19 cellular contexts compared by ENCODE assay signal in the genomic region with DNA sequence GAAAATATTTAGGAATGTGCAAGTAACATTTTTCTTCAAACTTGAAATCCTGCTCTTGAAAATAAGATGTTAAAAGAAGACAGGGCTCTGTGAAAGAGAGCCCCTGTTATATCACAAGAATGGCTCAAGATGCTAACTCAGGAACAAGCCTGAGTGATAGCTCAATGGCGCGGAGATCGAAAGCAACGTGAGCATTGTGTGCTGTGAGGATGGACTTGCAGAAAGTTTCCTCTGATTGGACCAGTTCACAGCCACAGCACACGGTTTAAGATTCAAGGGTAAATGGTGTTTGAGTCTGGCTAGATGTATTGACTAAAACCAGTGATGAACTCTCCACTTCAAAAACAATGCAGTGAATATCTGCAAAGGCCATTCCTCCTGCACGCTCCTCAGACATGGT.
DNase-seq lines count a peak whose midpoint lies in the region; ATAC-seq and TF ChIP-seq lines count a peak whose summit lies in the region.
"Had no signal": no experiment of that assay in that cellular context is flagged by ENCODE, and none has a peak within 500 bp of the region (broad histone marks: within the 10 kb centered on the region; RNA-seq: fewer than 3 reads in every experiment).

No MANE protein-coding gene starts in this region.

- no peaks in the 10 kb centered on the region for H3F3A ChIP-seq in PC-9 (ENCODE audit: insufficient read depth, low read depth)

- H3K27me3 Mint-ChIP-seq in MCF 10A (ENCODE audit: insufficient read depth, unreplicated experiment), result no peaks in the 10 kb centered on the region
- H3K27me3 Mint-ChIP-seq: CD4-positive, alpha-beta T cell; CD8-positive, alpha-beta memory T cell had no signal

- no peak for TF ChIP-seq CTCF in MCF 10A (IDR thresholded peaks at IDR 0.05; ENCODE audit: unreplicated experiment)
- TF ChIP-seq CTCF in mammary epithelial cell (conservative IDR thresholded peaks at IDR 0.05 in 1 of 2, IDR thresholded peaks at IDR 0.05 in 1 of 2; ENCODE audit: extremely low read depth in 1 of 2, insufficient read depth in 1 of 2, low read depth in 1 of 2, low read length in 2 of 2), result no peak
- TF ChIP-seq CTCF in PC-9 (conservative IDR thresholded peaks at IDR 0.05), result no peak

- in situ Hi-C loops in mammary epithelial cell (cut with MboI; ENCODE audit: low sequenced_read_pairs in 2 of 2), result no loop called here

- H3K36me3 ChIP-seq in mammary epithelial cell (ENCODE audit: insufficient read depth, low read length), result no peaks in the 10 kb centered on the region
- H3K36me3 ChIP-seq in PC-9 (ENCODE audit: low read depth), result no peaks in the 10 kb centered on the region
- H3K36me3 ChIP-seq: BE2C; BLaER1 treated with 17β-estradiol and CSF1 and Interleukin-3, amounts not matched to agents 10 nM and 100 nM; HAP-1 had no signal

- H2AFZ ChIP-seq in mammary epithelial cell (ENCODE audit: low read depth, low read length) (no peak overlapping the region), PC-9 (0 out of 2 replicates have a peak overlapping the region, but pooled peaks have one; percentile 17)
- H2AFZ ChIP-seq: GM23248 had no signal

- dilution Hi-C loops in mammary epithelial cell (cut with HindIII; ENCODE audit: low sequenced_read_pairs), result no loop called here

- WGBS in mammary epithelial cell (ENCODE audit: low coverage, missing lambda C conversion rate), result 65% methylated on average over 6 of the region's 6 CpGs

- H3K4me3 ChIP-seq in mammary epithelial cell (replicated peaks in 1 of 3; ENCODE audit: insufficient read depth in 1 of 3, low read depth in 2 of 3, low read length in 3 of 3) (no peak overlapping the region), PC-9 (no peak overlapping the region)
- H3K4me3 ChIP-seq: BLaER1 treated with 17β-estradiol and CSF1 and Interleukin-3, amounts not matched to agents 10 nM and 100 nM; GM23248; HAP-1 had no signal

- H3K9me3 Mint-ChIP-seq in MCF 10A (ENCODE audit: unreplicated experiment), result no peaks in the 10 kb centered on the region

- H3K9me2 ChIP-seq in PC-9 (ENCODE audit: insufficient read depth), result no peaks in the 10 kb centered on the region

- H3K4me3 Mint-ChIP-seq in MCF 10A (ENCODE audit: unreplicated experiment), result peak overlapping the region; percentile 45
- H3K4me3 Mint-ChIP-seq: CD14-positive monocyte; CD4-positive, alpha-beta T cell; CD8-positive, alpha-beta memory T cell had no signal

- peaks cover 8% of the 10 kb centered on the region for H3K4me1 Mint-ChIP-seq in MCF 10A (ENCODE audit: insufficient read depth, unreplicated experiment)
- H3K4me1 Mint-ChIP-seq: CD14-positive monocyte; CD8-positive, alpha-beta memory T cell had no signal

- no peaks in the 10 kb centered on the region for H3K9me3 ChIP-seq in mammary epithelial cell (replicated peaks; ENCODE audit: insufficient read depth, low read length)
- H3K9me3 ChIP-seq in PC-9 (ENCODE audit: insufficient read depth, low read depth), result no peaks in the 10 kb centered on the region
- H3K9me3 ChIP-seq: BE2C; BLaER1 treated with 17β-estradiol and CSF1 and Interleukin-3, amounts not matched to agents 10 nM and 100 nM; HAP-1 had no signal

- H3K36me3 Mint-ChIP-seq in MCF 10A (ENCODE audit: insufficient read depth, unreplicated experiment), result peaks cover 6% of the 10 kb centered on the region
- H3K36me3 Mint-ChIP-seq: CD14-positive monocyte; CD8-positive, alpha-beta memory T cell had no signal

- H3K27ac ChIP-seq in mammary epithelial cell (ENCODE audit: insufficient read depth, low read depth, low read length), result no peak overlapping the region
- no peak overlapping the region for H3K27ac ChIP-seq in PC-9
- H3K27ac ChIP-seq: 22Rv1; BLaER1 treated with 17β-estradiol and CSF1 and Interleukin-3, amounts not matched to agents 10 nM and 100 nM; GM23248 had no signal

- H3K4me1 ChIP-seq in mammary epithelial cell (ENCODE audit: insufficient read depth, low read length) (no peaks in the 10 kb centered on the region), PC-9 (replicated peaks; ENCODE audit: insufficient read depth) (no peaks in the 10 kb centered on the region)
- H3K4me1 ChIP-seq: BE2C; BLaER1 treated with 17β-estradiol and CSF1 and Interleukin-3, amounts not matched to agents 10 nM and 100 nM; HAP-1 had no signal

- H4K20me1 ChIP-seq in mammary epithelial cell (ENCODE audit: insufficient read depth, low read length) (no peaks in the 10 kb centered on the region), PC-9 (ENCODE audit: insufficient read depth) (no peaks in the 10 kb centered on the region)
- H4K20me1 ChIP-seq: BLaER1 treated with 17β-estradiol and CSF1 and Interleukin-3, amounts not matched to agents 10 nM and 100 nM had no signal

- DNase-seq in MCF 10A (ENCODE audit: unreplicated experiment) (no peak), mammary epithelial cell (no peak), HCEC 1CT (peak; percentile 3), PC-9 (no peak), NCI-H1417 treated with DMSO at 0.1 percent for 48 hours (lab: John Stamatoyannopoulos, UW) (no peak)
- DNase-seq in stimulated activated CD4-positive, alpha-beta T cell treated with anti-CD3 and anti-CD28 coated beads, Interleukin-2, amount 100 ng/mL, for 24 hours, result no peak
- DNase-seq: ACHN; AML-193; BE2C; CD4-positive, alpha-beta T cell; CD8-positive, alpha-beta memory T cell; DMS 273 treated with DMSO at 0.1 percent for 48 hours; DMS79; GM23248 had no signal

- H3K79me2 ChIP-seq in mammary epithelial cell (ENCODE audit: insufficient read depth, low read length), result no peaks in the 10 kb centered on the region
- no peaks in the 10 kb centered on the region for H3K79me2 ChIP-seq in PC-9 (ENCODE audit: low read depth)

- H3K4me2 ChIP-seq in mammary epithelial cell (ENCODE audit: insufficient read depth, low read depth, low read length) (no peak overlapping the region), PC-9 (peak overlapping the region; percentile 28; the same call in 1 of the 2 replicates)
- H3K4me2 ChIP-seq: BLaER1 treated with 17β-estradiol and CSF1 and Interleukin-3, amounts not matched to agents 10 nM and 100 nM had no signal

- no TSS peak for BruUV-seq in MCF 10A (replicated peaks; lab: Mats Ljungman, UMichigan)
- no TSS peak for BruUV-seq in mammary epithelial cell (replicated peaks; lab: Mats Ljungman, UMichigan)
- BruUV-seq in PC-9 (replicated peaks; lab: Mats Ljungman, UMichigan), result no TSS peak

- H3K27ac Mint-ChIP-seq in MCF 10A (ENCODE audit: low read depth, unreplicated experiment), result no peak overlapping the region
- H3K27ac Mint-ChIP-seq: CD14-positive monocyte; CD4-positive, alpha-beta T cell; CD8-positive, alpha-beta memory T cell had no signal

- H3K27me3 ChIP-seq in mammary epithelial cell (ENCODE audit: insufficient read depth, low read length) (no peaks in the 10 kb centered on the region), PC-9 (ENCODE audit: insufficient read depth, low read depth) (0 out of 2 replicates have a peak, but pooled peaks cover 4% of the 10 kb centered on the region)
- H3K27me3 ChIP-seq: BE2C; BLaER1 treated with 17β-estradiol and CSF1 and Interleukin-3, amounts not matched to agents 10 nM and 100 nM had no signal

- CTCF ChIA-PET in MCF 10A (lab: Yijun Ruan, JAX) (interaction anchor here (0.7 kb wide), 1 partner anchor 688 kb away, joined by 3 read pairs; no protein-coding TSS in a partner anchor), mammary epithelial cell (lab: Charles Lee; ENCODE audit: low non-redundant PET) (no interaction called here), PC-9 (lab: Charles Lee) (no interaction called here)

- intact Hi-C loops in MCF 10A (cut with micrococcal nuclease), result no loop called here
- intact Hi-C loops in mammary epithelial cell (cut with micrococcal nuclease), result no loop called here
- intact Hi-C loops in PC-9 (cut with micrococcal nuclease; ENCODE audit: unreplicated experiment), result no loop called here

- ATAC-seq in GM19397 (IDR thresholded peaks at IDR 0.05; ENCODE audit: unreplicated experiment), result no peak

- POLR2A ChIA-PET in MCF 10A (lab: Yijun Ruan, JAX) (interaction anchor here (0.5 kb wide), 1 partner anchor 49 kb away, joined by 4 read pairs; no protein-coding TSS in a partner anchor), PC-9 (lab: Charles Lee; ENCODE audit: unreplicated experiment) (no interaction called here)

- no peak overlapping the region for H3K9ac ChIP-seq in mammary epithelial cell (ENCODE audit: insufficient read depth, low read length)
- H3K9ac ChIP-seq: BLaER1 treated with 17β-estradiol and CSF1 and Interleukin-3, amounts not matched to agents 10 nM and 100 nM; GM23248 had no signal
